28 cellular contexts compared by ENCODE assay signal in genomic region chr2:58227171-58227917, GRCh38.
"Had no signal": no experiment of that assay in that cellular context is flagged by ENCODE, and none has a peak within 500 bp of the region (broad histone marks: within the 10 kb centered on the region; RNA-seq: fewer than 3 reads in every experiment).

No MANE protein-coding gene starts in this region.

- FAIRE-seq: endothelial cell of umbilical vein had no signal

- ATAC-seq: activated CD4-positive, alpha-beta T cell treated with anti-CD3 and anti-CD28 coated beads for 36 hours; activated T-helper 17 cell treated with anti-CD3 and anti-CD28 coated beads, Interleukin-2, amount 50 U/mL, for 72 hours; esophagus mucosa; natural killer cell treated with Interleukin-12 subunit alpha and Interleukin-12 subunit beta and Interleukin-15 and Interleukin-18, amount 100 ng/mL, for 72 hours; sciatic nerve had no signal

- H3K9me3 ChIP-seq: adrenal gland, ascending aorta, left ventricle myocardium inferior, testis had no signal

- H2AFZ ChIP-seq: hepatocyte had no signal

- H3K9me3 Mint-ChIP-seq: activated B cell treated with CpG ODN at 0.5 μM for 24 hours; activated T-cell treated with anti-CD3 and anti-CD28 coated beads, Interleukin-2, amount 50 U/mL, for 24 hours; activated T-helper 17 cell treated with anti-CD3 and anti-CD28 coated beads, Interleukin-2, amount 50 U/mL, for 72 hours; immature natural killer cell; natural killer cell treated with Interleukin-12 subunit alpha and Interleukin-12 subunit beta and Interleukin-15 and Interleukin-18, amount 100 ng/mL, for 72 hours; type B pancreatic cell had no signal

- H3K27ac Mint-ChIP-seq: activated B cell treated with CpG ODN at 0.5 μM for 24 hours; activated CD4-positive, alpha-beta T cell treated with anti-CD3 and anti-CD28 coated beads for 36 hours; activated naive CD8-positive, alpha-beta T cell; activated T-cell treated with anti-CD3 and anti-CD28 coated beads, Interleukin-2, amount 50 U/mL, for 24 hours; activated T-helper 17 cell treated with anti-CD3 and anti-CD28 coated beads, Interleukin-2, amount 50 U/mL, for 72 hours; natural killer cell treated with Interleukin-12 subunit alpha and Interleukin-12 subunit beta and Interleukin-15 and Interleukin-18, amount 100 ng/mL, for 72 hours; type B pancreatic cell had no signal

- H3K27me3 ChIP-seq: adrenal gland, ascending aorta, brain microvascular endothelial cell, hepatocyte, testis had no signal

- H3K4me2 ChIP-seq: hepatocyte, smooth muscle cell had no signal

- H3K4me3 ChIP-seq: adrenal gland, ascending aorta, hepatocyte, left ventricle myocardium inferior, smooth muscle cell, testis had no signal

- DNase-seq: activated B cell treated with CpG ODN at 0.5 μM for 24 hours; activated CD4-positive, alpha-beta T cell treated with anti-CD3 and anti-CD28 coated beads for 36 hours; activated CD4-positive, alpha-beta T cell treated with anti-CD3 and anti-CD28 coated beads, Interleukin-2, amount 50 U/mL, for 4 hours; activated CD8-positive, alpha-beta memory T cell treated with anti-CD3 and anti-CD28 coated beads for 24 hours; activated CD8-positive, alpha-beta memory T cell treated with anti-CD3 and anti-CD28 coated beads, Interleukin-2, amount 50 U/mL, for 4 hours; activated T-cell treated with anti-CD3 and anti-CD28 coated beads, Interleukin-2, amount 50 U/mL, for 24 hours; adrenal gland; brain microvascular endothelial cell; central memory CD4-positive, alpha-beta T cell; effector memory CD4-positive, alpha-beta T cell; glutamatergic neuron; immature natural killer cell; left ventricle myocardium inferior; midbrain; stimulated activated CD4-positive, alpha-beta T cell treated with anti-CD3 and anti-CD28 coated beads, Interleukin-15, amount 100 ng/mL, for 24 hours; stimulated activated naive CD4-positive, alpha-beta T cell; T-helper 9 cell; testis had no signal

- H3K36me3 Mint-ChIP-seq: natural killer cell treated with Interleukin-12 subunit alpha and Interleukin-12 subunit beta and Interleukin-15 and Interleukin-18, amount 100 ng/mL, for 72 hours had no signal

- H3K4me3 Mint-ChIP-seq: activated B cell treated with CpG ODN at 0.5 μM for 24 hours; activated CD4-positive, alpha-beta T cell treated with anti-CD3 and anti-CD28 coated beads for 36 hours; activated naive CD8-positive, alpha-beta T cell; activated T-cell treated with anti-CD3 and anti-CD28 coated beads, Interleukin-2, amount 50 U/mL, for 24 hours; activated T-helper 17 cell treated with anti-CD3 and anti-CD28 coated beads, Interleukin-2, amount 50 U/mL, for 72 hours; immature natural killer cell; natural killer cell treated with Interleukin-12 subunit alpha and Interleukin-12 subunit beta and Interleukin-15 and Interleukin-18, amount 100 ng/mL, for 72 hours; type B pancreatic cell had no signal

- H3K36me3 ChIP-seq: brain microvascular endothelial cell had no signal

- H3K27me3 Mint-ChIP-seq: activated B cell treated with CpG ODN at 0.5 μM for 24 hours; activated CD4-positive, alpha-beta T cell treated with anti-CD3 and anti-CD28 coated beads for 36 hours; activated naive CD8-positive, alpha-beta T cell; activated T-cell treated with anti-CD3 and anti-CD28 coated beads, Interleukin-2, amount 50 U/mL, for 24 hours; activated T-helper 17 cell treated with anti-CD3 and anti-CD28 coated beads, Interleukin-2, amount 50 U/mL, for 72 hours; natural killer cell treated with Interleukin-12 subunit alpha and Interleukin-12 subunit beta and Interleukin-15 and Interleukin-18, amount 100 ng/mL, for 72 hours; type B pancreatic cell had no signal

- H3K4me1 ChIP-seq: ascending aorta, left ventricle myocardium inferior, testis had no signal

- H3K27ac ChIP-seq: adrenal gland, ascending aorta, brain microvascular endothelial cell, hepatocyte, left ventricle myocardium inferior, testis had no signal

- H3K4me1 Mint-ChIP-seq: activated B cell treated with CpG ODN at 0.5 μM for 24 hours; activated CD4-positive, alpha-beta T cell treated with anti-CD3 and anti-CD28 coated beads for 36 hours; activated T-helper 17 cell treated with anti-CD3 and anti-CD28 coated beads, Interleukin-2, amount 50 U/mL, for 72 hours; immature natural killer cell had no signal
